In the genomic region with DNA sequence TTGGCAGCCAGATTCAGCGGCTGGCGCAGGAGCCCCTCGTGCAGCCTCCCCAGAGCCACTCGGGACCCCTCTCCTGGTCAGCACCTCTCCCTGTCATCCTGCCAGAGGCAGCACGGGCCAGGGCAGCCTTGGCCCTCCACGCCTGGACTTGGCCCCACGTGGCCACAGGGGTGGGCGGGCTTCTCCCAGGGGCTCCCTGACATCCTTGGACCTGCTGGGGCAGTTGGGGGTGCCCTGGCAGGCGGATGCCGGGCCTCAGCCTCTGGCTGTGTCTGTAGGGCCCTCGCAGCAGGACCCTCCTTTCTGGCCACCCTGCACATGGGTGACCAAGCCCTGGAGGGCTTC, we compare ENCODE assay signal across 21 cellular contexts.
A peak's percentile ranks its signal among the peaks of the same experiment; 100 is the strongest.
DNase-seq lines count a peak whose midpoint lies in the region; ATAC-seq and TF ChIP-seq lines count a peak whose summit lies in the region.
"Had no signal": no experiment of that assay in that cellular context is flagged by ENCODE, and none has a peak within 500 bp of the region (broad histone marks: within the 10 kb centered on the region; RNA-seq: fewer than 3 reads in every experiment).

No MANE protein-coding gene starts in this region.

- ATAC-seq in left ventricle myocardium superior (peak; percentile 9), sciatic nerve (peak; percentile 29)
- ATAC-seq: activated CD8-positive, alpha-beta memory T cell treated with anti-CD3 and anti-CD28 coated beads, Interleukin-2, amount 10 ng/mL, durations not matched to agents 7 days and 5 days; natural killer cell had no signal

- peak overlapping the region; percentile 67 to 86 for H3K27ac ChIP-seq in breast epithelium
- H3K27ac ChIP-seq in mammary epithelial cell (ENCODE audit: insufficient read depth, low read depth, low read length): no peak overlapping the region
- H3K27ac ChIP-seq in vagina: peak overlapping the region; percentile 74
- H3K27ac ChIP-seq: 22Rv1, cardiac muscle cell had no signal

- TF ChIP-seq CTCF in breast epithelium (IDR thresholded peaks at IDR 0.05): no peak
- TF ChIP-seq CTCF in mammary epithelial cell (conservative IDR thresholded peaks at IDR 0.05 in 1 of 2, IDR thresholded peaks at IDR 0.05 in 1 of 2; ENCODE audit: extremely low read depth in 1 of 2, insufficient read depth in 1 of 2, low read depth in 1 of 2, low read length in 2 of 2): no peak
- no peak for TF ChIP-seq CTCF in vagina (IDR thresholded peaks at IDR 0.05)
- no peak for TF ChIP-seq CTCF in GM10266 (IDR thresholded peaks at IDR 0.05; ENCODE audit: control insufficient read depth, insufficient read depth, low read depth, missing control alignments)

- H3K36me3 ChIP-seq in breast epithelium: no peaks in the 10 kb centered on the region
- H3K36me3 ChIP-seq in mammary epithelial cell (ENCODE audit: insufficient read depth, low read length): no peaks in the 10 kb centered on the region
- H3K36me3 ChIP-seq in vagina: no peaks in the 10 kb centered on the region
- H3K36me3 ChIP-seq: cardiac muscle cell, thyroid gland had no signal

- H3K4me3 ChIP-seq in breast epithelium: no peak overlapping the region
- no peak overlapping the region for H3K4me3 ChIP-seq in mammary epithelial cell (replicated peaks in 1 of 3; ENCODE audit: insufficient read depth in 1 of 3, low read depth in 2 of 3, low read length in 3 of 3)
- H3K4me3 ChIP-seq in vagina: no peak overlapping the region
- H3K4me3 ChIP-seq: cardiac muscle cell, lung, thyroid gland had no signal

- dilution Hi-C loops in mammary epithelial cell (cut with HindIII; ENCODE audit: low sequenced_read_pairs): no loop called here

- H2AFZ ChIP-seq in mammary epithelial cell (ENCODE audit: low read depth, low read length): no peak overlapping the region

- H4K20me1 ChIP-seq in mammary epithelial cell (ENCODE audit: insufficient read depth, low read length): no peaks in the 10 kb centered on the region

- DNase-seq in breast epithelium (ENCODE audit: low spot score in 2 of 2) (no peak), mammary epithelial cell (no peak), left ventricle myocardium superior (no peak), sciatic nerve (ENCODE audit: low spot score) (no peak), vagina (ENCODE audit: extremely low spot score in 2 of 2) (no peak), AML-193 (lab: John Stamatoyannopoulos, UW) (no peak), GM10266 (ENCODE audit: extremely low spot score) (no peak)
- no peak for DNase-seq in activated CD4-positive, alpha-beta T cell treated with anti-CD3 and anti-CD28 coated beads, Interleukin-2, amount 50 U/mL, for 1 hour
- DNase-seq: activated CD8-positive, alpha-beta memory T cell treated with anti-CD3 and anti-CD28 coated beads, Interleukin-2, amount 10 ng/mL, durations not matched to agents 7 days and 5 days; activated naive CD8-positive, alpha-beta T cell treated with anti-CD3 and anti-CD28 coated beads, Interleukin-2, amount 10 ng/mL, durations not matched to agents 7 days and 5 days; Caco-2; GOT3; Karpas-422; natural killer cell; NCI-H1092 treated with DMSO at 0.1 percent for 48 hours; NCI-H2081 treated with DMSO at 0.1 percent for 48 hours; stimulated activated CD4-positive, alpha-beta T cell treated with anti-CD3 and anti-CD28 coated beads, Interleukin-15, amount 100 ng/mL, for 24 hours had no signal

- WGBS in mammary epithelial cell (ENCODE audit: low coverage, missing lambda C conversion rate): no CpG with 5 or more reads among the region's 11 CpGs

- no TSS peak for BruUV-seq in mammary epithelial cell (replicated peaks; lab: Mats Ljungman, UMichigan)

- H3K27me3 ChIP-seq in breast epithelium (no peaks in the 10 kb centered on the region), mammary epithelial cell (ENCODE audit: insufficient read depth, low read length) (no peaks in the 10 kb centered on the region), vagina (no peaks in the 10 kb centered on the region)
- H3K27me3 ChIP-seq: cardiac muscle cell, thyroid gland had no signal

- no peak overlapping the region for H3K9ac ChIP-seq in mammary epithelial cell (ENCODE audit: insufficient read depth, low read length)

- H3K4me1 ChIP-seq in breast epithelium (peaks cover 0 to 4% of the 10 kb centered on the region in 2 donors), mammary epithelial cell (ENCODE audit: insufficient read depth, low read length) (peaks cover 26% of the 10 kb centered on the region), vagina (peaks cover 37% of the 10 kb centered on the region)

- CTCF ChIA-PET in mammary epithelial cell (lab: Charles Lee; ENCODE audit: low non-redundant PET): no interaction called here

- no peaks in the 10 kb centered on the region for H3K79me2 ChIP-seq in mammary epithelial cell (ENCODE audit: insufficient read depth, low read length)

- H3K9me3 ChIP-seq in breast epithelium (no peaks in the 10 kb centered on the region), mammary epithelial cell (replicated peaks; ENCODE audit: insufficient read depth, low read length) (no peaks in the 10 kb centered on the region), vagina (no peaks in the 10 kb centered on the region)
- H3K9me3 ChIP-seq: Caco-2, thyroid gland had no signal

- in situ Hi-C loops in mammary epithelial cell (cut with MboI; ENCODE audit: low sequenced_read_pairs in 2 of 2): no loop called here

- intact Hi-C loops in breast epithelium (cut with DNase I; ENCODE audit: low total_unique reads): no loop called here
- intact Hi-C loops in mammary epithelial cell (cut with micrococcal nuclease): no loop called here
- intact Hi-C loops in left ventricle myocardium superior (cut with micrococcal nuclease): no loop called here
- intact Hi-C loops in sciatic nerve (cut with DNase I): no loop called here
- intact Hi-C loops in vagina (cut with DNase I): no loop called here

- no peak overlapping the region for H3K4me2 ChIP-seq in mammary epithelial cell (ENCODE audit: insufficient read depth, low read depth, low read length)

- no peak for TF ChIP-seq POLR2A in breast epithelium (IDR thresholded peaks at IDR 0.05)
- TF ChIP-seq POLR2A in vagina (IDR thresholded peaks at IDR 0.05): no peak
